Comparison of ENCODE assay signal across 23 cellular contexts in the genomic region with DNA sequence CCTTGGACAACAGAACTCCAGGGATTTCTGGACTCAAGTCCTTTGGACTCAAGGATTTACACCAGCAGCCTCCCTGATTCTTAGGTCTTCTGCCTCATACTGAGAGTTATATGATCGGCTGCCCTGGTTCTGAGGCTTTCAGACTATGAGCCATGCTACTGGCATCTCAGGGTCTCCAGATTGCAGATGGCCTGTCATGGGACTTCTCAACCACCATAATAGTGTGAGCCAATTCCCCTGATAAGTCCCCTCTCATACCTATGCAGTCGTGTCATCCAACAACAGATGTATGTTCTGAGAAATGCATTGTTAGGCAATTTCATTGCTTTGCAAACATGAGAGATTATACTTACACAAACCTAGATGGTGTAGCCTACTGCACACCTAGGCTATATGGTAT.
DNase-seq lines count a peak whose midpoint lies in the region; ATAC-seq and TF ChIP-seq lines count a peak whose summit lies in the region.
"Had no signal": no experiment of that assay in that cellular context is flagged by ENCODE, and none has a peak within 500 bp of the region (broad histone marks: within the 10 kb centered on the region; RNA-seq: fewer than 3 reads in every experiment).

No MANE protein-coding gene starts in this region.

- no peak overlapping the region for H3K27ac ChIP-seq in neural progenitor cell
- H3K27ac ChIP-seq: colonic mucosa, KMS-11, vagina had no signal

- H3K27me3 Mint-ChIP-seq in neural progenitor cell (ENCODE audit: insufficient read depth, low read depth), result no peaks in the 10 kb centered on the region
- H3K27me3 Mint-ChIP-seq in activated CD4-positive, alpha-beta memory T cell treated with anti-CD3 and anti-CD28 coated beads, Interleukin-2, amount 10 ng/mL, durations not matched to agents 7 days and 5 days, result no peaks in the 10 kb centered on the region
- H3K27me3 Mint-ChIP-seq: activated B cell treated with CpG ODN at 0.5 μM for 24 hours; activated naive CD4-positive, alpha-beta T cell treated with anti-CD3 and anti-CD28 coated beads, Interleukin-2, amount 10 ng/mL, durations not matched to agents 7 days and 5 days; activated T-cell treated with anti-CD3 and anti-CD28 coated beads, Interleukin-2, amount 50 U/mL, for 24 hours; CD4-positive, alpha-beta memory T cell had no signal

- no peaks in the 10 kb centered on the region for H3K27me3 ChIP-seq in neural progenitor cell
- H3K27me3 ChIP-seq: colonic mucosa, vagina had no signal

- H3F3A ChIP-seq in neural progenitor cell (ENCODE audit: low read depth), result peaks cover 3% of the 10 kb centered on the region

- TF ChIP-seq CTCF in neural progenitor cell (IDR thresholded peaks at IDR 0.05), result no peak

- no peak overlapping the region for H3K27ac Mint-ChIP-seq in neural progenitor cell
- no peak overlapping the region for H3K27ac Mint-ChIP-seq in activated CD4-positive, alpha-beta memory T cell treated with anti-CD3 and anti-CD28 coated beads, Interleukin-2, amount 10 ng/mL, durations not matched to agents 7 days and 5 days
- H3K27ac Mint-ChIP-seq: activated B cell treated with CpG ODN at 0.5 μM for 24 hours; activated CD8-positive, alpha-beta T cell treated with anti-CD3 and anti-CD28 coated beads, Interleukin-2, amount 10 ng/mL, durations not matched to agents 7 days and 5 days; activated naive CD4-positive, alpha-beta T cell treated with anti-CD3 and anti-CD28 coated beads, Interleukin-2, amount 10 ng/mL, durations not matched to agents 7 days and 5 days; activated T-cell treated with anti-CD3 and anti-CD28 coated beads, Interleukin-2, amount 50 U/mL, for 24 hours; CD4-positive, alpha-beta memory T cell; T-helper 1 cell treated with Interleukin-12 subunit alpha and Interleukin-12 subunit beta and Interleukin-4 antibody, amounts not matched to agents 30 μg/mL and 1 μg/mL, for 36 hours had no signal

- DNase-seq in ELR (ENCODE audit: low read depth) (peak; percentile 70), RPMI7951 (ENCODE audit: low read depth) (peak; percentile 9), fibroblast of peridontal ligament (ENCODE audit: extremely low read depth) (peak; percentile 53), neural progenitor cell (ENCODE audit: low spot score) (no peak), DMS53 treated with DMSO at 0.1 percent for 48 hours (lab: John Stamatoyannopoulos, UW; ENCODE audit: unreplicated experiment) (no peak)
- no peak for DNase-seq in activated CD4-positive, alpha-beta memory T cell treated with anti-CD3 and anti-CD28 coated beads, Interleukin-2, amount 10 ng/mL, durations not matched to agents 7 days and 5 days
- DNase-seq in stimulated activated CD4-positive, alpha-beta T cell treated with anti-CD3 and anti-CD28 coated beads, Interleukin-2, amount 100 ng/mL, for 24 hours, result no peak
- DNase-seq: activated B cell treated with CpG ODN at 0.5 μM for 24 hours; activated CD8-positive, alpha-beta T cell treated with anti-CD3 and anti-CD28 coated beads, Interleukin-2, amount 10 ng/mL, durations not matched to agents 7 days and 5 days; activated naive CD4-positive, alpha-beta T cell treated with anti-CD3 and anti-CD28 coated beads, Interleukin-2, amount 10 ng/mL, durations not matched to agents 7 days and 5 days; activated T-cell treated with anti-CD3 and anti-CD28 coated beads, Interleukin-2, amount 50 U/mL, for 24 hours; CD4-positive, alpha-beta memory T cell; colonic mucosa; DMS53; mucosa of descending colon; NCI-H1092 treated with DMSO at 0.1 percent for 48 hours; NCI-H774; OCI-M1; substantia nigra had no signal

- no peaks in the 10 kb centered on the region for H3K36me3 Mint-ChIP-seq in neural progenitor cell
- no peaks in the 10 kb centered on the region for H3K36me3 Mint-ChIP-seq in activated CD4-positive, alpha-beta memory T cell treated with anti-CD3 and anti-CD28 coated beads, Interleukin-2, amount 10 ng/mL, durations not matched to agents 7 days and 5 days (ENCODE audit: low read depth)
- H3K36me3 Mint-ChIP-seq: activated naive CD4-positive, alpha-beta T cell treated with anti-CD3 and anti-CD28 coated beads, Interleukin-2, amount 10 ng/mL, durations not matched to agents 7 days and 5 days; CD4-positive, alpha-beta memory T cell had no signal

- no peaks in the 10 kb centered on the region for H3K79me2 ChIP-seq in neural progenitor cell (ENCODE audit: low read depth)

- POLR2A ChIA-PET in activated CD4-positive, alpha-beta memory T cell treated with anti-CD3 and anti-CD28 coated beads, Interleukin-2, amount 10 ng/mL, durations not matched to agents 7 days and 5 days (lab: Charles Lee), result no interaction called here

- no peak overlapping the region for H3K4me3 Mint-ChIP-seq in neural progenitor cell
- H3K4me3 Mint-ChIP-seq in activated CD4-positive, alpha-beta memory T cell treated with anti-CD3 and anti-CD28 coated beads, Interleukin-2, amount 10 ng/mL, durations not matched to agents 7 days and 5 days, result no peak overlapping the region
- H3K4me3 Mint-ChIP-seq: activated B cell treated with CpG ODN at 0.5 μM for 24 hours; activated CD8-positive, alpha-beta T cell treated with anti-CD3 and anti-CD28 coated beads, Interleukin-2, amount 10 ng/mL, durations not matched to agents 7 days and 5 days; activated naive CD4-positive, alpha-beta T cell treated with anti-CD3 and anti-CD28 coated beads, Interleukin-2, amount 10 ng/mL, durations not matched to agents 7 days and 5 days; activated T-cell treated with anti-CD3 and anti-CD28 coated beads, Interleukin-2, amount 50 U/mL, for 24 hours; CD4-positive, alpha-beta memory T cell; T-helper 1 cell treated with Interleukin-12 subunit alpha and Interleukin-12 subunit beta and Interleukin-4 antibody, amounts not matched to agents 30 μg/mL and 1 μg/mL, for 36 hours had no signal

- H3K36me3 ChIP-seq in neural progenitor cell, result no peaks in the 10 kb centered on the region
- H3K36me3 ChIP-seq: colonic mucosa, vagina had no signal

- H4K20me1 ChIP-seq in neural progenitor cell (ENCODE audit: low read depth), result no peaks in the 10 kb centered on the region

- H2AFZ ChIP-seq in neural progenitor cell (replicated peaks), result peak overlapping the region; percentile 16

- no peak overlapping the region for H3K9ac ChIP-seq in neural progenitor cell
- H3K9ac ChIP-seq: KMS-11 had no signal

- peaks cover 3% of the 10 kb centered on the region for H3K4me1 Mint-ChIP-seq in neural progenitor cell
- H3K4me1 Mint-ChIP-seq in activated CD4-positive, alpha-beta memory T cell treated with anti-CD3 and anti-CD28 coated beads, Interleukin-2, amount 10 ng/mL, durations not matched to agents 7 days and 5 days, result no peaks in the 10 kb centered on the region

- no peaks in the 10 kb centered on the region for H3K9me3 Mint-ChIP-seq in neural progenitor cell
- no peaks in the 10 kb centered on the region for H3K9me3 Mint-ChIP-seq in activated CD4-positive, alpha-beta memory T cell treated with anti-CD3 and anti-CD28 coated beads, Interleukin-2, amount 10 ng/mL, durations not matched to agents 7 days and 5 days
- H3K9me3 Mint-ChIP-seq: activated B cell treated with CpG ODN at 0.5 μM for 24 hours; activated naive CD4-positive, alpha-beta T cell treated with anti-CD3 and anti-CD28 coated beads, Interleukin-2, amount 10 ng/mL, durations not matched to agents 7 days and 5 days; activated T-cell treated with anti-CD3 and anti-CD28 coated beads, Interleukin-2, amount 50 U/mL, for 24 hours; CD4-positive, alpha-beta memory T cell; T-helper 1 cell treated with Interleukin-12 subunit alpha and Interleukin-12 subunit beta and Interleukin-4 antibody, amounts not matched to agents 30 μg/mL and 1 μg/mL, for 36 hours had no signal

- CTCF ChIA-PET in activated CD4-positive, alpha-beta memory T cell treated with anti-CD3 and anti-CD28 coated beads, Interleukin-2, amount 10 ng/mL, durations not matched to agents 7 days and 5 days (lab: Charles Lee), result no interaction called here

- ATAC-seq in HG03135 (IDR thresholded peaks at IDR 0.05; ENCODE audit: unreplicated experiment), result no peak
- ATAC-seq: activated CD8-positive, alpha-beta T cell treated with anti-CD3 and anti-CD28 coated beads, Interleukin-2, amount 10 ng/mL, durations not matched to agents 7 days and 5 days; mucosa of descending colon had no signal

- no peak overlapping the region for H3K4me3 ChIP-seq in neural progenitor cell
- H3K4me3 ChIP-seq: colonic mucosa, mucosa of descending colon, vagina had no signal

- no peaks in the 10 kb centered on the region for H3K9me3 ChIP-seq in neural progenitor cell (ENCODE audit: low read depth)
- H3K9me3 ChIP-seq: colonic mucosa, mucosa of descending colon, vagina had no signal

- no peaks in the 10 kb centered on the region for H3K4me1 ChIP-seq in neural progenitor cell
- H3K4me1 ChIP-seq: colonic mucosa had no signal

- no peak overlapping the region for H3K4me2 ChIP-seq in neural progenitor cell
- H3K4me2 ChIP-seq: KMS-11 had no signal

Comparison
In these comparisons a context has a peak if more than half of its experiments do, and no peak if none do; other contexts are left out.
1. DNase-seq: peak in ELR (single experiment), RPMI7951 (single experiment) and fibroblast of peridontal ligament (single experiment); none in neural progenitor cell (single experiment), DMS53 treated with DMSO at 0.1 percent for 48 hours (single experiment), activated CD4-positive, alpha-beta memory T cell treated with anti-CD3 and anti-CD28 coated beads, Interleukin-2, amount 10 ng/mL, durations not matched to agents 7 days and 5 days (single experiment) and stimulated activated CD4-positive, alpha-beta T cell treated with anti-CD3 and anti-CD28 coated beads, Interleukin-2, amount 100 ng/mL, for 24 hours (0 of 2).